Comparison of ENCODE assay signal across 8 cellular contexts in the genomic region with DNA sequence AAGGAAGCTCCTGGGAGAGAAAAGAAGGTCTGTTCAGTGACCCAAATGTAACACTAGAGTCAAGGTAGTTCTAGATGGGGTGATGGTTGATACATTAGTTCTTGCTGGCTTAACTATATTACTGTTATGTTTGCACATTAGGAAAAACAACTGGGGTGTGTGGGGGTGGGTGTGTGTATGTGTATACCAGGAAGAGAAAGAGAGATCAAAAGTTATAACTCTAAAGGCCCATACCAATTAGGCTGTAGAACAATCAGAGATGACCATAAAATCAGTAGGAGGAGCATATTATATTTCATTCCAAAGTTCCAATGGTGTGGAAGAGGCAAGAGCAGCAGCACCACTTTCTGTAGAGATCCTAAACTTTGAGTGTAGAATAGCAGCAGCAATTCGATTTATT.
"Had no signal": no experiment of that assay in that cellular context is flagged by ENCODE, and none has a peak within 500 bp of the region (broad histone marks: within the 10 kb centered on the region; RNA-seq: fewer than 3 reads in every experiment).

No MANE protein-coding gene starts in this region.

- H3K9me3 Mint-ChIP-seq: GM23338, IgD-negative memory B cell had no signal

- H3K27me3 Mint-ChIP-seq: IgD-negative memory B cell had no signal

- H3K27ac ChIP-seq: HL-60 had no signal

- H3K4me3 ChIP-seq: GM23338 had no signal

- H3K4me1 Mint-ChIP-seq: GM23338, IgD-negative memory B cell had no signal

- H3K36me3 Mint-ChIP-seq: IgD-negative memory B cell had no signal

- DNase-seq: H9, HCEC 1CT had no signal

- FAIRE-seq: H1, H54, HepG2 had no signal

- H3K27ac Mint-ChIP-seq: GM23338, H9, IgD-negative memory B cell had no signal

- H3K4me3 Mint-ChIP-seq: GM23338, H9, IgD-negative memory B cell had no signal

- ATAC-seq: GM23338, HepG2 had no signal

- H3K4me2 ChIP-seq: GM23338 had no signal

- H2AFZ ChIP-seq: GM23338 had no signal
